ENCODE assay signal across 15 cellular contexts in genomic region chr7:2611921-2612320, GRCh38. TPM values are rescaled to one million over a fixed set of nuclear protein-coding genes. Genes with fewer than 3 reads are reported as not detected.
DNase-seq lines count a peak whose midpoint lies in the region; ATAC-seq, FAIRE-seq and TF ChIP-seq lines count a peak whose summit lies in the region.
"Had no signal": no experiment of that assay in that cellular context is flagged by ENCODE, and none has a peak within 500 bp of the region (broad histone marks: within the 10 kb centered on the region; RNA-seq: fewer than 3 reads in every experiment).

No MANE protein-coding gene starts in this region.

- H3K36me3 ChIP-seq in cardiac muscle cell (no peaks in the 10 kb centered on the region), heart right ventricle (no peaks in the 10 kb centered on the region), OCI-LY1 (ENCODE audit: insufficient read depth, low read length) (no peaks in the 10 kb centered on the region), bronchial epithelial cell (ENCODE audit: control insufficient read depth, insufficient read depth, low read length) (no peaks in the 10 kb centered on the region), neural progenitor cell (no peaks in the 10 kb centered on the region)

- H3F3A ChIP-seq in OCI-LY1 (ENCODE audit: insufficient read depth, low read length) (peaks cover 6% of the 10 kb centered on the region; the same call in 1 of the 2 replicates), neural progenitor cell (ENCODE audit: low read depth) (peaks cover 16% of the 10 kb centered on the region)

- peaks cover 66% of the 10 kb centered on the region for H3K4me1 Mint-ChIP-seq in neural progenitor cell
- H3K4me1 Mint-ChIP-seq in activated T-helper 2 cell treated with anti-CD3 and anti-CD28 coated beads, Interferon-gamma antibody, Interleukin-2, Interleukin-4, amounts not matched to agents 10 μg/mL and 5 μg/mL and 100 μg/mL, durations not matched to agents 14 hours and 24 hours and 36 hours (ENCODE audit: low read depth): peaks cover 3% of the 10 kb centered on the region
- peaks cover 10% of the 10 kb centered on the region for H3K4me1 Mint-ChIP-seq in activated naive CD8-positive, alpha-beta T cell treated with anti-CD3 and anti-CD28 coated beads, Interleukin-2, amount 50 U/mL, for 24 hours

- peak overlapping the region; percentile 60 for H3K27ac Mint-ChIP-seq in neural progenitor cell
- no peak overlapping the region for H3K27ac Mint-ChIP-seq in activated T-helper 2 cell treated with anti-CD3 and anti-CD28 coated beads, Interferon-gamma antibody, Interleukin-2, Interleukin-4, amounts not matched to agents 10 μg/mL and 5 μg/mL and 100 μg/mL, durations not matched to agents 14 hours and 24 hours and 36 hours
- H3K27ac Mint-ChIP-seq in activated naive CD8-positive, alpha-beta T cell treated with anti-CD3 and anti-CD28 coated beads, Interleukin-2, amount 50 U/mL, for 24 hours: no peak overlapping the region
- H3K27ac Mint-ChIP-seq: B cell; CD8-positive, alpha-beta T cell had no signal

- H2AFZ ChIP-seq in OCI-LY1 (ENCODE audit: low read length): no peak overlapping the region
- H2AFZ ChIP-seq in neural progenitor cell (replicated peaks): no peak overlapping the region

- DNase-seq in cardiac muscle cell (ENCODE audit: low read depth in 1 of 2, low spot score in 1 of 2): no peak
- no peak for DNase-seq in heart right ventricle
- DNase-seq in bronchial epithelial cell (ENCODE audit: low read depth): no peak
- no peak for DNase-seq in neural progenitor cell (ENCODE audit: low spot score)
- DNase-seq in activated T-helper 2 cell treated with anti-CD3 and anti-CD28 coated beads, Interferon-gamma antibody, Interleukin-2, Interleukin-4, amounts not matched to agents 10 μg/mL and 5 μg/mL and 100 μg/mL, durations not matched to agents 14 hours and 24 hours and 36 hours (ENCODE audit: low spot score): no peak
- DNase-seq in 8988T: no peak
- no peak for DNase-seq in activated naive CD8-positive, alpha-beta T cell treated with anti-CD3 and anti-CD28 coated beads, Interleukin-2, amount 50 U/mL, for 24 hours
- DNase-seq: ACHN; CD8-positive, alpha-beta T cell; COR-L47; DMS153 had no signal

- TF ChIP-seq CTCF in cardiac muscle cell (IDR thresholded peaks at IDR 0.05; ENCODE audit: low read depth, low read length): no peak
- TF ChIP-seq CTCF in heart right ventricle (IDR thresholded peaks at IDR 0.05): no peak
- TF ChIP-seq CTCF in OCI-LY1 (IDR thresholded peaks at IDR 0.05; ENCODE audit: low read length): no peak
- TF ChIP-seq CTCF in bronchial epithelial cell (IDR thresholded peaks at IDR 0.05; ENCODE audit: insufficient read depth, low read length, severe bottlenecking): no peak
- TF ChIP-seq CTCF in neural progenitor cell (IDR thresholded peaks at IDR 0.05): no peak

- no peak overlapping the region; the same call in 1 of the 2 replicates for H3K9ac ChIP-seq in OCI-LY1 (ENCODE audit: low read length)
- H3K9ac ChIP-seq in neural progenitor cell: no peak overlapping the region

- H3K27ac ChIP-seq in cardiac muscle cell (peak overlapping the region; percentile 97), heart right ventricle (no peak overlapping the region), OCI-LY1 (ENCODE audit: low read depth, low read length, poor library complexity, severe bottlenecking) (peak overlapping the region; percentile 91), neural progenitor cell (no peak overlapping the region)

- H3K4me1 ChIP-seq in cardiac muscle cell (ENCODE audit: low read depth) (peaks cover 43% of the 10 kb centered on the region), heart right ventricle (peaks cover 19 to 67% (median 38%) of the 10 kb centered on the region in 9 donors), OCI-LY1 (ENCODE audit: insufficient read depth, low read length, severe bottlenecking) (peaks cover 46% of the 10 kb centered on the region), neural progenitor cell (peaks cover 25% of the 10 kb centered on the region)

- H3K36me3 Mint-ChIP-seq in neural progenitor cell: peaks cover 5% of the 10 kb centered on the region
- no peaks in the 10 kb centered on the region for H3K36me3 Mint-ChIP-seq in activated T-helper 2 cell treated with anti-CD3 and anti-CD28 coated beads, Interferon-gamma antibody, Interleukin-2, Interleukin-4, amounts not matched to agents 10 μg/mL and 5 μg/mL and 100 μg/mL, durations not matched to agents 14 hours and 24 hours and 36 hours (ENCODE audit: low read depth)
- H3K36me3 Mint-ChIP-seq in activated naive CD8-positive, alpha-beta T cell treated with anti-CD3 and anti-CD28 coated beads, Interleukin-2, amount 50 U/mL, for 24 hours (ENCODE audit: low read depth): no peaks in the 10 kb centered on the region
- H3K36me3 Mint-ChIP-seq: CD8-positive, alpha-beta T cell had no signal

- H3K4me3 ChIP-seq in cardiac muscle cell (no peak overlapping the region), heart right ventricle (no peak overlapping the region), OCI-LY1 (ENCODE audit: low read depth, low read length, poor library complexity, severe bottlenecking) (no peak overlapping the region), bronchial epithelial cell (ENCODE audit: low read depth, low read length) (no peak overlapping the region), neural progenitor cell (no peak overlapping the region)

- H3K9me3 ChIP-seq in cardiac muscle cell (ENCODE audit: low read depth): no peaks in the 10 kb centered on the region
- H3K9me3 ChIP-seq in heart right ventricle: no peaks in the 10 kb centered on the region
- no peaks in the 10 kb centered on the region for H3K9me3 ChIP-seq in OCI-LY1 (ENCODE audit: low read length)
- H3K9me3 ChIP-seq in neural progenitor cell (ENCODE audit: low read depth): no peaks in the 10 kb centered on the region

- no peak for ATAC-seq in heart right ventricle
- ATAC-seq in activated naive CD8-positive, alpha-beta T cell treated with anti-CD3 and anti-CD28 coated beads, Interleukin-2, amount 50 U/mL, for 24 hours: no peak
- ATAC-seq: CD8-positive, alpha-beta T cell had no signal

- H3K79me2 ChIP-seq in OCI-LY1 (ENCODE audit: insufficient read depth, low read length): no peaks in the 10 kb centered on the region
- no peaks in the 10 kb centered on the region for H3K79me2 ChIP-seq in neural progenitor cell (ENCODE audit: low read depth)

- peaks cover 8% of the 10 kb centered on the region for H3K27me3 Mint-ChIP-seq in neural progenitor cell (ENCODE audit: insufficient read depth, low read depth)
- H3K27me3 Mint-ChIP-seq in activated T-helper 2 cell treated with anti-CD3 and anti-CD28 coated beads, Interferon-gamma antibody, Interleukin-2, Interleukin-4, amounts not matched to agents 10 μg/mL and 5 μg/mL and 100 μg/mL, durations not matched to agents 14 hours and 24 hours and 36 hours (ENCODE audit: low read depth): no peaks in the 10 kb centered on the region
- no peaks in the 10 kb centered on the region for H3K27me3 Mint-ChIP-seq in activated naive CD8-positive, alpha-beta T cell treated with anti-CD3 and anti-CD28 coated beads, Interleukin-2, amount 50 U/mL, for 24 hours
- H3K27me3 Mint-ChIP-seq: B cell had no signal

- WGBS in heart right ventricle, 2 donors: 89 to 97% methylated on average over 10 of the region's 10 CpGs

- H3K4me2 ChIP-seq in OCI-LY1 (ENCODE audit: low read length) (no peak overlapping the region), neural progenitor cell (no peak overlapping the region)

- H3K27me3 ChIP-seq in cardiac muscle cell (no peaks in the 10 kb centered on the region), heart right ventricle (no peaks in the 10 kb centered on the region), OCI-LY1 (ENCODE audit: insufficient read depth, low read length) (0 out of 2 replicates have a peak, but pooled peaks cover 4% of the 10 kb centered on the region), bronchial epithelial cell (ENCODE audit: control insufficient read depth, insufficient read depth, low read length) (peaks cover 3% of the 10 kb centered on the region), neural progenitor cell (no peaks in the 10 kb centered on the region)

- no peaks in the 10 kb centered on the region for H3K9me3 Mint-ChIP-seq in neural progenitor cell
- H3K9me3 Mint-ChIP-seq in activated T-helper 2 cell treated with anti-CD3 and anti-CD28 coated beads, Interferon-gamma antibody, Interleukin-2, Interleukin-4, amounts not matched to agents 10 μg/mL and 5 μg/mL and 100 μg/mL, durations not matched to agents 14 hours and 24 hours and 36 hours: no peaks in the 10 kb centered on the region
- H3K9me3 Mint-ChIP-seq in activated naive CD8-positive, alpha-beta T cell treated with anti-CD3 and anti-CD28 coated beads, Interleukin-2, amount 50 U/mL, for 24 hours: no peaks in the 10 kb centered on the region
- H3K9me3 Mint-ChIP-seq: CD8-positive, alpha-beta T cell had no signal

- FAIRE-seq in bronchial epithelial cell (lab: Jason Lieb, UNC): peak; percentile 60
- FAIRE-seq: D721Med had no signal

- intact Hi-C loops in heart right ventricle (cut with DNase I): loop anchor here in 1 of 10 donors (2.0 kb wide), 1 partner anchor 47 kb away; no protein-coding TSS in a partner anchor
- intact Hi-C loops in activated T-helper 2 cell treated with anti-CD3 and anti-CD28 coated beads, Interferon-gamma antibody, Interleukin-2, Interleukin-4, amounts not matched to agents 10 μg/mL and 5 μg/mL and 100 μg/mL, durations not matched to agents 14 hours and 24 hours and 36 hours (cut with micrococcal nuclease): no loop called here

- H3K4me3 Mint-ChIP-seq in neural progenitor cell: no peak overlapping the region
- no peak overlapping the region for H3K4me3 Mint-ChIP-seq in activated T-helper 2 cell treated with anti-CD3 and anti-CD28 coated beads, Interferon-gamma antibody, Interleukin-2, Interleukin-4, amounts not matched to agents 10 μg/mL and 5 μg/mL and 100 μg/mL, durations not matched to agents 14 hours and 24 hours and 36 hours (ENCODE audit: low read depth)
- H3K4me3 Mint-ChIP-seq in activated naive CD8-positive, alpha-beta T cell treated with anti-CD3 and anti-CD28 coated beads, Interleukin-2, amount 50 U/mL, for 24 hours: no peak overlapping the region
- H3K4me3 Mint-ChIP-seq: B cell; CD14-positive monocyte; CD8-positive, alpha-beta T cell had no signal

- H4K20me1 ChIP-seq in OCI-LY1 (ENCODE audit: insufficient read depth, low read length): no peaks in the 10 kb centered on the region
- H4K20me1 ChIP-seq in neural progenitor cell (ENCODE audit: low read depth): no peaks in the 10 kb centered on the region

- H3K9me2 ChIP-seq in OCI-LY1 (ENCODE audit: low read depth, low read length): no peaks in the 10 kb centered on the region

RNA-seq across cellular contexts. Expression of gene TTYH3, which starts 19.9 kb away (rescaled TPM):
- 61.0 and 64.6 TPM in 2 replicates for total RNA-seq in cardiac muscle cell
- polyA plus RNA-seq in cardiac muscle cell: 71.4 and 86.6 TPM in 2 replicates
- total RNA-seq in heart right ventricle: 10 to 100 TPM in 4 of 10 donors, 1 to 10 TPM in 6; 7.0 to 37.5 (median 9.0) TPM
- polyA plus RNA-seq in heart right ventricle: 1 to 10 TPM; 8.6 to 10.0 TPM
- 5.8 and 12.3 TPM in 2 replicates for total RNA-seq in bronchial epithelial cell
- 13.2 and 60.0 TPM in 2 replicates for total RNA-seq in neural progenitor cell (ENCODE audit: low replicate concordance)
- 48.7 and 53.6 TPM in 2 replicates for total RNA-seq in activated T-helper 2 cell treated with anti-CD3 and anti-CD28 coated beads, Interferon-gamma antibody, Interleukin-2, Interleukin-4, amounts not matched to agents 10 μg/mL and 5 μg/mL and 100 μg/mL, durations not matched to agents 14 hours and 24 hours and 36 hours

RNA-seq across cellular contexts. Expression of gene IQCE, which starts 53.1 kb away (rescaled TPM):
- total RNA-seq in cardiac muscle cell (23.4 and 41.4 TPM in 2 replicates), heart right ventricle (10 to 100 TPM in 4 of 10 donors, 1 to 10 TPM in 6; 7.8 to 13.8 (median 9.4) TPM), bronchial epithelial cell (6.3 and 6.9 TPM in 2 replicates), neural progenitor cell (ENCODE audit: low replicate concordance) (4.6 and 10.1 TPM in 2 replicates)
- polyA plus RNA-seq in cardiac muscle cell (13.8 and 18.0 TPM in 2 replicates), heart right ventricle (1 to 10 TPM; 4.2 to 5.0 TPM)
- 9.4 and 12.3 TPM in 2 replicates for total RNA-seq in activated T-helper 2 cell treated with anti-CD3 and anti-CD28 coated beads, Interferon-gamma antibody, Interleukin-2, Interleukin-4, amounts not matched to agents 10 μg/mL and 5 μg/mL and 100 μg/mL, durations not matched to agents 14 hours and 24 hours and 36 hours

RNA-seq across cellular contexts. Expression of gene BRAT1, which starts 56.6 kb away (rescaled TPM):
- total RNA-seq in cardiac muscle cell (79.9 and 109 TPM in 2 replicates), heart right ventricle (10 to 100 TPM; 10.6 to 18.2 (median 12.8) TPM), bronchial epithelial cell (12.1 and 13.3 TPM in 2 replicates), neural progenitor cell (ENCODE audit: low replicate concordance) (9.3 and 52.2 TPM in 2 replicates)
- polyA plus RNA-seq in cardiac muscle cell (80.5 and 106 TPM in 2 replicates), heart right ventricle (10 to 100 TPM; 16.8 to 22.8 TPM)
- total RNA-seq in activated T-helper 2 cell treated with anti-CD3 and anti-CD28 coated beads, Interferon-gamma antibody, Interleukin-2, Interleukin-4, amounts not matched to agents 10 μg/mL and 5 μg/mL and 100 μg/mL, durations not matched to agents 14 hours and 24 hours and 36 hours: 39.9 and 41.9 TPM in 2 replicates

Comparison
In these comparisons a context has a peak if more than half of its experiments do, and no peak if none do; other contexts are left out.
1. H3K27ac ChIP-seq: peak in cardiac muscle cell (single experiment) and OCI-LY1 (single experiment); none in heart right ventricle (0 of 10) and neural progenitor cell (single experiment).